Comparison of ENCODE assay signal across 14 cellular contexts in the genomic region with DNA sequence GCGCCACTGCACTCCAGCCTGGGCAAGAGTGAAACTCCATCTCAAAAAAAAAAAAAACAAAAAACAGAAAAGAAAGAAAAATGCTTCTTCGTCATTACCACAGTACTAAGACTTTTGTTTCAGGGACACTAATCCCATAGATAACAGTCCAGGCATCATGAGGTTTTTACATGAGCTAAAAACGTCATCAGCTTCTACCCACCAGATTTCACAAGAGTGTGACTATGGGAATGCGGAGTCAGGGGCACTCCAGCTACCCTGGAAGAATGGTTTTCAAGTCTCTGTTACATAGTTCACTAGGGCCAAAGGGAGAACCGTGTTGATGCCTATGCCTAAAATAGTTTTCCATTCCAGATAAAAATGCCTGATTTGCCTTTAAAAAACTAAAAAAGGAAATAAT. TPM values are rescaled to one million over a fixed set of nuclear protein-coding genes. Genes with fewer than 3 reads are reported as not detected.
DNase-seq lines count a peak whose midpoint lies in the region; ATAC-seq and TF ChIP-seq lines count a peak whose summit lies in the region.
"Had no signal": no experiment of that assay in that cellular context is flagged by ENCODE, and none has a peak within 500 bp of the region (broad histone marks: within the 10 kb centered on the region; RNA-seq: fewer than 3 reads in every experiment).

No MANE protein-coding gene starts in this region.

- no peak for DNase-seq in right atrium auricular region (ENCODE audit: low spot score)
- DNase-seq in left ventricle myocardium superior = no peak
- no peak for DNase-seq in caudate nucleus (lab: John Stamatoyannopoulos, UW)
- DNase-seq in NCI-H526 treated with DMSO at 0.1 percent for 48 hours (lab: John Stamatoyannopoulos, UW) = no peak
- DNase-seq in activated CD4-positive, alpha-beta T cell treated with anti-CD3 and anti-CD28 coated beads for 48 hours = no peak
- DNase-seq: amniotic stem cell, DND-41, immature natural killer cell, naive B cell, NCI-H1105, NCI-H774 had no signal

- no peaks in the 10 kb centered on the region for H3K9me3 ChIP-seq in right atrium auricular region
- H3K9me3 ChIP-seq in neutrophil = no peaks in the 10 kb centered on the region

- H3K4me3 ChIP-seq in right atrium auricular region (no peak overlapping the region), neutrophil (ENCODE audit: low read depth in 1 of 2, low read length in 1 of 2) (no peak overlapping the region)

- H3K27me3 ChIP-seq in right atrium auricular region (no peaks in the 10 kb centered on the region), neutrophil (peaks cover 15% of the 10 kb centered on the region)

- ATAC-seq in left ventricle myocardium superior (no peak), GM18511 (IDR thresholded peaks at IDR 0.05; ENCODE audit: unreplicated experiment) (no peak), GM21717 (IDR thresholded peaks at IDR 0.05; ENCODE audit: unreplicated experiment) (no peak)

- intact Hi-C loops in left ventricle myocardium superior (cut with micrococcal nuclease) = no loop called here

- TF ChIP-seq CTCF in right atrium auricular region (IDR thresholded peaks at IDR 0.05) = no peak
- TF ChIP-seq CTCF in neutrophil (IDR thresholded peaks at IDR 0.05) = no peak

- H3K4me1 ChIP-seq in right atrium auricular region (peaks cover 0 to 50% of the 10 kb centered on the region in 2 donors), neutrophil (ENCODE audit: control insufficient read depth in 1 of 2, insufficient read depth in 1 of 2, low read depth in 1 of 2, low read length in 1 of 2) (peaks cover 28 to 66% of the 10 kb centered on the region in 2 experiments)

- H3K36me3 ChIP-seq in right atrium auricular region (no peaks in the 10 kb centered on the region), neutrophil (no peaks in the 10 kb centered on the region)

- peak overlapping the region; percentile 91 to 93 for H3K27ac ChIP-seq in right atrium auricular region
- peak overlapping the region; percentile 24 for H3K27ac ChIP-seq in caudate nucleus (ENCODE audit: low read depth, low read length)
- peak overlapping the region; percentile 25 for H3K27ac ChIP-seq in neutrophil

RNA-seq across cellular contexts. Expression of a gene that starts 33.2 kb away (rescaled TPM):
- total RNA-seq in right atrium auricular region (10 to 100 TPM; 10.8 to 15.7 TPM), left ventricle myocardium superior (10.3 TPM)

Comparison
In these comparisons a context has a peak if more than half of its experiments do, and no peak if none do; other contexts are left out.
1. H3K27ac ChIP-seq: peak in every context shown above with its lines; median percentile 92 in right atrium auricular region; 25 in neutrophil; 24 in caudate nucleus.